ENCODE assay signal across 27 cellular contexts in the genomic region with DNA sequence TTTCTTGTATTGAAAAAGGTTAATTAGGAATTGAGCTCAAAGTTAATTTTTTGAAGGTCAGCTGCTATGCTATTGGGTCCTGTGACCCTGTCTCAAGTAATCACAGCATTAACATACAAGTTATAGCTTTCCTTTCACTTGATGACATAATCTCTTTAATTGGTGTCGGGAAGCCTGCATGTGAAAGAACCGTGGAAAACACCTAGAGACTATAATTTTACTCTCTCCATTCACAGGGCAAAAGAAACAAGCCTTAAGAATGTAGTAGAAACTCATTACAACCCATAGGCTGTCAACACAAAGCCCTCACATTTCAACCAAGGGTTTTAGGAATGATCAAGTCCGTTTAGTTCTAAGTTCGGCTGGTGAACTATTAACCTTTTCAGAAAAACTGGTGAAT.
"Had no signal": no experiment of that assay in that cellular context is flagged by ENCODE, and none has a peak within 500 bp of the region (broad histone marks: within the 10 kb centered on the region; RNA-seq: fewer than 3 reads in every experiment).

No MANE protein-coding gene starts in this region.

- H2AFZ ChIP-seq: PC-9 had no signal

- DNase-seq: activated CD4-positive, alpha-beta T cell treated with anti-CD3 and anti-CD28 coated beads for 36 hours; activated CD4-positive, alpha-beta T cell treated with anti-CD3 and anti-CD28 coated beads, Interleukin-2, amount 50 U/mL, for 4 hours; activated CD4-positive, CD25-positive, alpha-beta regulatory T cell; activated CD8-positive, alpha-beta memory T cell treated with anti-CD3 and anti-CD28 coated beads, Interleukin-2, amount 50 U/mL, for 48 hours; activated CD8-positive, alpha-beta T cell treated with anti-CD3 and anti-CD28 coated beads, Interleukin-2, amount 10 ng/mL, durations not matched to agents 7 days and 5 days; activated naive CD4-positive, alpha-beta T cell treated with anti-CD3 and anti-CD28 coated beads, Interleukin-2, amount 50 U/mL, for 16 hours; activated naive CD8-positive, alpha-beta T cell treated with anti-CD3 and anti-CD28 coated beads, Interleukin-2, amount 10 ng/mL, durations not matched to agents 7 days and 5 days; activated T-cell treated with anti-CD3 and anti-CD28 coated beads, Interleukin-2, amount 50 U/mL, for 1 hour; adrenal gland; anterior cingulate cortex; cerebellar nuclear complex; Kasumi-1; NCI-H146; NCI-H1930; NCI-H2171; NCI-H2227 treated with DMSO at 0.1 percent for 48 hours; NCI-H446 treated with DMSO at 0.1 percent for 48 hours; NCI-H524 treated with DMSO at 0.1 percent for 48 hours; NCI-H774; PC-9; SHP77 treated with DMSO at 0.1 percent for 48 hours; T-cell; T-helper 2 cell; T1000 had no signal

- H3K9me3 ChIP-seq: adrenal gland had no signal

- H3K27ac ChIP-seq: adrenal gland, PC-9, VCaP had no signal

- H3K27me3 ChIP-seq: adrenal gland had no signal

- H3K4me2 ChIP-seq: PC-9 had no signal

- H3K36me3 ChIP-seq: adrenal gland had no signal

- FAIRE-seq: colon, TTC549 had no signal

- H3K4me1 ChIP-seq: adrenal gland had no signal

- H3K4me3 ChIP-seq: adrenal gland, PC-9 had no signal
